Comparison of ENCODE assay signal across 8 cellular contexts in the genomic region with DNA sequence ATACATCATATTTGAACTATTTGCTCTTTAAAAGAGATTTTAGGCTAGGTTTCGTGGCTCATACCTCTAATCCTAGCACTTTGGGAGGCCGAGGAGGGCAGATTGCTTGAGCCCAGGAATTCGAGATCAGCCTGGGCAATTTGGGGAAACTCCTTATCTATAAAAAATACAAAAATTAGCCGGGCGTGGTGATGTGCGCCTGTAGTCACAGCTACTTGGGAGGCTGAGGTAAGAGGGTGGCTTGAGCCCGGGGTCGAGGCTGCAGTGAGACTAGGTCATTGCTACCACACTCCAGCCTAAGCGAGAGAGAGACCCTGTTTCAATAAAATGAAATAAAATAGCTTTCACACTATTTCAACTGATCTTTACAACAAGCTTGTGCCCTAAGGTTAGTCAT. TPM values are rescaled to one million over a fixed set of nuclear protein-coding genes. Genes with fewer than 3 reads are reported as not detected.
DNase-seq lines count a peak whose midpoint lies in the region; ATAC-seq and TF ChIP-seq lines count a peak whose summit lies in the region.

No MANE protein-coding gene starts in this region.

- DNase-seq in mammary epithelial cell, result no peak
- DNase-seq in GM03348 (ENCODE audit: low spot score), result no peak
- DNase-seq in NCI-H774 (lab: John Stamatoyannopoulos, UW), result no peak

- H2AFZ ChIP-seq in mammary epithelial cell (ENCODE audit: low read depth, low read length), result peak overlapping the region; percentile 97

- H3K9me3 ChIP-seq in HUES64 (ENCODE audit: insufficient read depth, low read depth, low read length) (no peaks in the 10 kb centered on the region), mammary epithelial cell (replicated peaks; ENCODE audit: insufficient read depth, low read length) (no peaks in the 10 kb centered on the region), mucosa of stomach (ENCODE audit: control insufficient read depth, low read length) (no peaks in the 10 kb centered on the region)

- intact Hi-C loops in mammary epithelial cell (cut with micrococcal nuclease), result no loop called here

- WGBS in HUES64, result 94% methylated on average over 9 of the region's 9 CpGs
- WGBS in mammary epithelial cell (ENCODE audit: low coverage, missing lambda C conversion rate), result 94% methylated on average over 9 of the region's 9 CpGs

- peaks cover 66% of the 10 kb centered on the region for H3K79me2 ChIP-seq in mammary epithelial cell (ENCODE audit: insufficient read depth, low read length)

- peak overlapping the region; percentile 83; the same call in 1 of the 2 replicates for H3K9ac ChIP-seq in HUES64 (ENCODE audit: low read depth, low read length)
- peak overlapping the region; percentile 92 for H3K9ac ChIP-seq in mammary epithelial cell (ENCODE audit: insufficient read depth, low read length)
- peak overlapping the region; percentile 94 for H3K9ac ChIP-seq in mucosa of stomach (ENCODE audit: low read length)

- H3K36me3 ChIP-seq in HUES64 (ENCODE audit: insufficient read depth, low read length) (peaks cover 6% of the 10 kb centered on the region; the same call in 1 of the 2 replicates), mammary epithelial cell (ENCODE audit: insufficient read depth, low read length) (no peaks in the 10 kb centered on the region), mucosa of stomach (ENCODE audit: control insufficient read depth, insufficient read depth, low read length) (peaks cover 2% of the 10 kb centered on the region)

- H3K27ac ChIP-seq in 22Rv1 (peak overlapping the region; percentile 78), HUES64 (ENCODE audit: low read depth, low read length) (peak overlapping the region; percentile 33; the same call in 1 of the 2 replicates), mammary epithelial cell (ENCODE audit: insufficient read depth, low read depth, low read length) (peak overlapping the region; percentile 81)

- CTCF ChIA-PET in mammary epithelial cell (lab: Charles Lee; ENCODE audit: low non-redundant PET), result no interaction called here

- no peak for ATAC-seq in HG03354 (IDR thresholded peaks at IDR 0.05; ENCODE audit: poor library complexity, severe bottlenecking, unreplicated experiment)
- no peak for ATAC-seq in GM19328 (IDR thresholded peaks at IDR 0.05; ENCODE audit: unreplicated experiment)

- in situ Hi-C loops in mammary epithelial cell (cut with MboI; ENCODE audit: low sequenced_read_pairs in 2 of 2), result no loop called here

- TF ChIP-seq CTCF in 22Rv1 (IDR thresholded peaks at IDR 0.05), result no peak
- TF ChIP-seq CTCF in mammary epithelial cell (conservative IDR thresholded peaks at IDR 0.05 in 1 of 2, IDR thresholded peaks at IDR 0.05 in 1 of 2; ENCODE audit: extremely low read depth in 1 of 2, insufficient read depth in 1 of 2, low read depth in 1 of 2, low read length in 2 of 2), result no peak

- H4K20me1 ChIP-seq in mammary epithelial cell (ENCODE audit: insufficient read depth, low read length), result no peaks in the 10 kb centered on the region

- H3K27me3 ChIP-seq in HUES64 (ENCODE audit: insufficient read depth, low read length), result no peaks in the 10 kb centered on the region
- no peaks in the 10 kb centered on the region for H3K27me3 ChIP-seq in mammary epithelial cell (ENCODE audit: insufficient read depth, low read length)
- H3K27me3 ChIP-seq in mucosa of stomach (ENCODE audit: control insufficient read depth, insufficient read depth, low read length), result no peaks in the 10 kb centered on the region

- TSS peak; percentile 80 for BruUV-seq in mammary epithelial cell (replicated peaks; lab: Mats Ljungman, UMichigan)

- peak overlapping the region; percentile 88 for H3K4me3 ChIP-seq in HUES64 (ENCODE audit: low read length)
- peak overlapping the region; percentile 66 to 94 (median 84) for H3K4me3 ChIP-seq in mammary epithelial cell (replicated peaks in 1 of 3; ENCODE audit: insufficient read depth in 1 of 3, low read depth in 2 of 3, low read length in 3 of 3)
- H3K4me3 ChIP-seq in mucosa of stomach (ENCODE audit: low read length), result peak overlapping the region; percentile 87

- H3K4me1 ChIP-seq in HUES64 (ENCODE audit: insufficient read depth, low read length) (peaks cover 6% of the 10 kb centered on the region), mammary epithelial cell (ENCODE audit: insufficient read depth, low read length) (peaks cover 22% of the 10 kb centered on the region), mucosa of stomach (ENCODE audit: control insufficient read depth, insufficient read depth, low read length) (peaks cover 11% of the 10 kb centered on the region)

- dilution Hi-C loops in mammary epithelial cell (cut with HindIII; ENCODE audit: low sequenced_read_pairs), result no loop called here

- H3K4me2 ChIP-seq in mammary epithelial cell (ENCODE audit: insufficient read depth, low read depth, low read length), result peak overlapping the region; percentile 72

RNA-seq across cellular contexts. Expression of a gene that starts 0.5 kb away (rescaled TPM):
- 61.0 TPM for polyA plus RNA-seq in HUES64 (2013, experiment 1 of 2)
- 57.6 TPM for polyA plus RNA-seq in HUES64 (2013, experiment 2 of 2)
- total RNA-seq in mammary epithelial cell, result 10 to 100 TPM in 1 of 2 donors, 1 to 10 TPM in 1; 7.7 to 58.1 TPM
- polyA plus RNA-seq in mammary epithelial cell, result 35.5 TPM
- polyA minus RNA-seq in mammary epithelial cell, result 10.1 TPM

RNA-seq across cellular contexts. Expression of a gene that starts 2.4 kb away (rescaled TPM):
- polyA plus RNA-seq in HUES64 (2013, experiment 1 of 2), result 27.6 TPM
- polyA plus RNA-seq in HUES64 (2013, experiment 2 of 2), result 22.3 TPM
- total RNA-seq in mammary epithelial cell, result 10 to 100 TPM; 21.2 to 23.0 TPM
- 12.6 TPM for polyA plus RNA-seq in mammary epithelial cell
- polyA minus RNA-seq in mammary epithelial cell, result 49.3 TPM
